In the genomic region with DNA sequence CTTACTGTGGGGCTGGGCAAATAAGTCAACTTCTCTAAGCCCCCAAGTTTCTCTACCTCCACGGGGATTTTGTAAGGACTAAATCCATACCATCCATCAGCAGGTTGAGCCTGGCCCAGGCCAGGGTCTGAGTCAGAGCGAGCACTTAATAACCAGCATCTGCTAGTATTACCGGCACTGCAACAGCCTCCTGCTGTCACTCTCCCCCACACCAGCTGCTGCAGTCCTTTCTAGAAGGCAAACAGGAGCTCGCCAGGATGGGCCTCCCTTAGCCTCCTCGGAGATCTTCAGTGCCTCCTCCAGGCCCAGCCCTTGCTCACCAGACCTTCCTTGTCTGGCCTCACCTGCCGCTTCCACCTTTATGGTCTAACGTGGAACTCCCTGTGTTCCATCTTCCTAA, we compare ENCODE assay signal across 8 cellular contexts. TPM values are rescaled to one million over a fixed set of nuclear protein-coding genes. Genes with fewer than 3 reads are reported as not detected.
DNase-seq lines count a peak whose midpoint lies in the region; TF ChIP-seq lines count a peak whose summit lies in the region.

No MANE protein-coding gene starts in this region.

- H3K4me1 Mint-ChIP-seq in activated CD4-positive, alpha-beta memory T cell treated with anti-CD3 and anti-CD28 coated beads for 36 hours (ENCODE audit: low read depth): peaks cover 66% of the 10 kb centered on the region
- H3K4me1 Mint-ChIP-seq in immature natural killer cell: peaks cover 68 to 76% of the 10 kb centered on the region in 2 donors

- WGBS in smooth muscle cell (ENCODE audit: low lambda C conversion rate): 78% methylated on average over 7 of the region's 7 CpGs
- 36 to 62% methylated on average over 7 of the region's 7 CpGs for whole genome bisulfite sequencing in lower leg skin, 2 donors

- H3K9me3 ChIP-seq in HEK293 (ENCODE audit: control insufficient read depth, insufficient read depth, low read depth, low read length) (no peaks in the 10 kb centered on the region), smooth muscle cell (replicated peaks; ENCODE audit: low read depth) (no peaks in the 10 kb centered on the region)

- CTCF ChIA-PET in HEK293 (lab: Yijun Ruan, JAX): interaction anchor here (1.1 kb wide), 1 partner anchor 77 kb away, joined by 4 read pairs; no protein-coding TSS in a partner anchor
- CTCF ChIA-PET in activated CD4-positive, alpha-beta memory T cell treated with anti-CD3 and anti-CD28 coated beads for 36 hours (lab: Charles Lee): interaction anchor here (1.3 to 3.8 kb wide), 3 partner anchors 28 to 75 kb away, joined by 4 to 17 read pairs (median 4); a partner anchor contains a TSS

- H3K36me3 ChIP-seq in HEK293 (ENCODE audit: control insufficient read depth in 2 of 2, insufficient read depth in 1 of 2, low read length in 2 of 2) (peaks cover 0 to 27% of the 10 kb centered on the region in 2 experiments; a peak in 1 of 3 replicates), smooth muscle cell (ENCODE audit: low read depth) (no peaks in the 10 kb centered on the region)

- H3K4me1 ChIP-seq in HEK293 (ENCODE audit: control insufficient read depth, insufficient read depth, low read length): peaks cover 17% of the 10 kb centered on the region
- peaks cover 6% of the 10 kb centered on the region for H3K4me1 ChIP-seq in smooth muscle cell (ENCODE audit: low read depth)

- DNase-seq in activated CD4-positive, alpha-beta memory T cell treated with anti-CD3 and anti-CD28 coated beads for 36 hours: no peak
- DNase-seq in immature natural killer cell: no peak
- DNase-seq in smooth muscle cell (lab: John Stamatoyannopoulos, UW; ENCODE audit: unreplicated experiment): no peak
- DNase-seq in NCI-H2029 (lab: John Stamatoyannopoulos, UW): no peak
- DNase-seq in HK-2 (ENCODE audit: unreplicated experiment): no peak
- DNase-seq in lower leg skin (ENCODE audit: low spot score in 2 of 2): no peak
- no peak for DNase-seq in DMS79 (lab: John Stamatoyannopoulos, UW)

- TF ChIP-seq CTCF in HEK293 (tag by site-specific recombination; IDR thresholded peaks at IDR 0.05) (no peak), smooth muscle cell (IDR thresholded peaks at IDR 0.05; ENCODE audit: borderline replicate concordance, insufficient read depth, poor library complexity, severe bottlenecking) (no peak), lower leg skin (IDR thresholded peaks at IDR 0.05) (no peak)

- POLR2A ChIA-PET in HEK293 (lab: Yijun Ruan, JAX): interaction anchor here (1.0 to 2.3 kb wide), 3 partner anchors 10 to 28 kb away, joined by 5 to 8 read pairs (median 7); a partner anchor contains a TSS
- POLR2A ChIA-PET in activated CD4-positive, alpha-beta memory T cell treated with anti-CD3 and anti-CD28 coated beads for 36 hours (lab: Charles Lee): interaction anchor here (2.1 kb wide), 1 partner anchor 28 kb away, joined by 7 read pairs; a partner anchor contains a TSS

- intact Hi-C loops in activated CD4-positive, alpha-beta memory T cell treated with anti-CD3 and anti-CD28 coated beads for 36 hours (cut with micrococcal nuclease): loop anchor here (10.0 kb wide), 3 partner anchors 63 to 813 kb away; a partner anchor contains a TSS
- intact Hi-C loops in lower leg skin (cut with DNase I; ENCODE audit: low total_unique reads): no loop called here

- no peaks in the 10 kb centered on the region for H3F3A ChIP-seq in smooth muscle cell (ENCODE audit: low read depth)

- H3K36me3 Mint-ChIP-seq in activated CD4-positive, alpha-beta memory T cell treated with anti-CD3 and anti-CD28 coated beads for 36 hours: peaks cover 7% of the 10 kb centered on the region
- no peaks in the 10 kb centered on the region for H3K36me3 Mint-ChIP-seq in immature natural killer cell

- no peak overlapping the region for H3K9ac ChIP-seq in smooth muscle cell (ENCODE audit: low read depth)

- peaks cover 68% of the 10 kb centered on the region for H4K20me1 ChIP-seq in smooth muscle cell (ENCODE audit: low read depth)

- H3K27me3 ChIP-seq in smooth muscle cell (ENCODE audit: low read depth): no peaks in the 10 kb centered on the region

- H3K4me3 ChIP-seq in HEK293 (ENCODE audit: low read depth, low read length): no peak overlapping the region
- no peak overlapping the region for H3K4me3 ChIP-seq in smooth muscle cell
- no peak overlapping the region for H3K4me3 ChIP-seq in lower leg skin (ENCODE audit: low read depth, poor library complexity, severe bottlenecking)

- H3K79me2 ChIP-seq in smooth muscle cell (ENCODE audit: low read depth): peaks cover 73% of the 10 kb centered on the region

- no peak overlapping the region for H3K4me2 ChIP-seq in smooth muscle cell

- TF ChIP-seq POLR2A in lower leg skin (IDR thresholded peaks at IDR 0.05): no peak

- H3K27me3 Mint-ChIP-seq in activated CD4-positive, alpha-beta memory T cell treated with anti-CD3 and anti-CD28 coated beads for 36 hours: no peaks in the 10 kb centered on the region
- peaks cover 18 to 33% (median 25%) of the 10 kb centered on the region in 3 donors for H3K27me3 Mint-ChIP-seq in immature natural killer cell (ENCODE audit: low read depth in 3 of 3)

- peak overlapping the region; percentile 25 for H3K27ac Mint-ChIP-seq in activated CD4-positive, alpha-beta memory T cell treated with anti-CD3 and anti-CD28 coated beads for 36 hours
- peak overlapping the region in 4 of 6 donors; percentile 37 to 99 (median 99) for H3K27ac Mint-ChIP-seq in immature natural killer cell

- H2AFZ ChIP-seq in smooth muscle cell (ENCODE audit: low read depth): no peak overlapping the region

- no peaks in the 10 kb centered on the region for H3K9me3 Mint-ChIP-seq in activated CD4-positive, alpha-beta memory T cell treated with anti-CD3 and anti-CD28 coated beads for 36 hours
- no peaks in the 10 kb centered on the region for H3K9me3 Mint-ChIP-seq in immature natural killer cell

- H3K27ac ChIP-seq in HEK293 (ENCODE audit: extremely low read depth, low read depth, low read length) (no peak overlapping the region), smooth muscle cell (ENCODE audit: low read depth) (peak overlapping the region; percentile 42)

- no peak overlapping the region for H3K4me3 Mint-ChIP-seq in activated CD4-positive, alpha-beta memory T cell treated with anti-CD3 and anti-CD28 coated beads for 36 hours
- H3K4me3 Mint-ChIP-seq in immature natural killer cell: peak overlapping the region in 4 of 5 donors; percentile 24 to 98 (median 62)

TF ChIP-seq in HEK293, 187 proteins besides CTCF, POLR2A, EP300 and RAD21:
- TF ChIP-seq ZNF121 (tag by site-specific recombination; IDR thresholded peaks at IDR 0.05) (no peak), TRIM28 (IDR thresholded peaks at IDR 0.05; ENCODE audit: borderline replicate concordance, low read length) (no peak), ZNF2 (tag by site-specific recombination; IDR thresholded peaks at IDR 0.05) (no peak), ZNF146 (tag by site-specific recombination; IDR thresholded peaks at IDR 0.05) (no peak), PRDM1 (tag by site-specific recombination; IDR thresholded peaks at IDR 0.05) (peak; percentile 38; the same call in 1 of the 2 replicates), ZNF10 (tag by site-specific recombination; IDR thresholded peaks at IDR 0.05) (peak; percentile 29; the same call in 1 of the 2 replicates), SCRT2 (tag by site-specific recombination; IDR thresholded peaks at IDR 0.05) (0 out of 2 replicates have a peak, but pooled peaks have one; percentile 8), ZNF837 (tag by site-specific recombination; IDR thresholded peaks at IDR 0.05) (no peak)

RNA-seq across cellular contexts. Expression of a gene that starts 3.2 kb away (rescaled TPM):
- total RNA-seq in activated CD4-positive, alpha-beta memory T cell treated with anti-CD3 and anti-CD28 coated beads for 36 hours: 10 to 100 TPM; 67.3 to 70.4 TPM
- polyA plus RNA-seq in immature natural killer cell (100 to 1,000 TPM; 114 to 177 (median 146) TPM), smooth muscle cell (78.7 and 85.1 TPM in 2 replicates)
- total RNA-seq in smooth muscle cell (43.8 and 65.0 TPM in 2 replicates), lower leg skin (100 to 1,000 TPM; 182 to 344 (median 221) TPM)

RNA-seq across cellular contexts. Expression of a gene that starts 27.7 kb away (rescaled TPM):
- total RNA-seq in activated CD4-positive, alpha-beta memory T cell treated with anti-CD3 and anti-CD28 coated beads for 36 hours: 1 to 10 TPM; 7.0 to 9.2 TPM
- polyA plus RNA-seq in immature natural killer cell (10 to 100 TPM in 1 of 3 donors, 1 to 10 TPM in 2; 5.0 to 25.7 (median 8.9) TPM), smooth muscle cell (10.6 and 15.5 TPM in 2 replicates)
- total RNA-seq in smooth muscle cell (3.4 and 12.2 TPM in 2 replicates), lower leg skin (1 to 10 TPM; 3.5 to 9.0 (median 5.9) TPM)

RNA-seq across cellular contexts. Expression of a gene that starts 40.0 kb away (rescaled TPM):
- under 1 TPM in 1 of 2 experiments, not detected in 1; 0.14 TPM for total RNA-seq in activated CD4-positive, alpha-beta memory T cell treated with anti-CD3 and anti-CD28 coated beads for 36 hours
- polyA plus RNA-seq in immature natural killer cell: not detected
- 0.22 and 0.31 TPM in 2 replicates for total RNA-seq in smooth muscle cell
- 0.50 and 0.62 TPM in 2 replicates for polyA plus RNA-seq in smooth muscle cell
- 1 to 10 TPM in 2 of 4 donors, under 1 TPM in 1, not detected in 1; 0.38 to 2.3 (median 1.6) TPM for total RNA-seq in lower leg skin
